ENCODE assay signal across 8 cellular contexts in genomic region chr7:128862571-128863432, GRCh38. TPM values are rescaled to one million over a fixed set of nuclear protein-coding genes. Genes with fewer than 3 reads are reported as not detected.
DNase-seq lines count a peak whose midpoint lies in the region; ATAC-seq and TF ChIP-seq lines count a peak whose summit lies in the region.

TSS of gene ATP6V1F (plus strand) at chr7:128862856. CDS start at chr7:128862905, 49 bp downstream.

- ATAC-seq in HG02884 (IDR thresholded peaks at IDR 0.05; ENCODE audit: unreplicated experiment) (peak; percentile 78), T-helper 17 cell (peak; percentile 93), left cardiac atrium (peak; percentile 85 to 93)

- H3K9me3 Mint-ChIP-seq in progenitor cell of endocrine pancreas (ENCODE audit: low read depth): no peaks in the 10 kb centered on the region

- H3K4me1 Mint-ChIP-seq in T-helper 17 cell: peaks cover 32% of the 10 kb centered on the region
- peaks cover 13% of the 10 kb centered on the region for H3K4me1 Mint-ChIP-seq in progenitor cell of endocrine pancreas (ENCODE audit: low read depth)

- H3K4me3 Mint-ChIP-seq in T-helper 17 cell (peak within 1 kb of the TSS; percentile 100), progenitor cell of endocrine pancreas (ENCODE audit: low read depth) (peak within 1 kb of the TSS; percentile 99)

- no peaks in the 10 kb centered on the region for H3K9me3 ChIP-seq in T-helper 17 cell (ENCODE audit: control insufficient read depth, low read length, poor library complexity, severe bottlenecking)

- in situ Hi-C loops in GM13977 (cut with MboI; ENCODE audit: low pct_unique_long_range_greater_than_20kb, low sequenced_read_pairs, unreplicated experiment): no loop called here

- DNase-seq in GM13977 (ENCODE audit: low spot score) (peak; percentile 98), NCI-H1694 treated with DMSO at 0.1 percent for 48 hours (lab: John Stamatoyannopoulos, UW) (peak; percentile 98), T-helper 17 cell (peak; percentile 98 to 100 (median 99)), amygdala (lab: John Stamatoyannopoulos, UW) (peak; percentile 80 to 99 (median 94)), left cardiac atrium (peak; percentile 98), progenitor cell of endocrine pancreas (ENCODE audit: low spot score, unreplicated experiment) (peak; percentile 99), ureter (ENCODE audit: low spot score) (peak; percentile 99)

- no peaks in the 10 kb centered on the region for H3K27me3 Mint-ChIP-seq in T-helper 17 cell
- H3K27me3 Mint-ChIP-seq in progenitor cell of endocrine pancreas: peaks cover 11% of the 10 kb centered on the region

- TF ChIP-seq CTCF in GM13977 (IDR thresholded peaks at IDR 0.05; ENCODE audit: extremely low read depth, insufficient read depth, missing control alignments) (no peak), progenitor cell of endocrine pancreas (IDR thresholded peaks at IDR 0.05; ENCODE audit: unreplicated experiment) (no peak)

- H3K27ac Mint-ChIP-seq in T-helper 17 cell (peak within 1 kb of the TSS; percentile 96), progenitor cell of endocrine pancreas (peak within 1 kb of the TSS; percentile 97)

- intact Hi-C loops in left cardiac atrium (cut with DNase I): loop anchor here in 1 of 2 donors (5.0 kb wide), 1 partner anchor 121 kb away; no protein-coding TSS in a partner anchor

- peaks cover 6% of the 10 kb centered on the region for H3K36me3 Mint-ChIP-seq in T-helper 17 cell (ENCODE audit: low read depth)
- peaks cover 19% of the 10 kb centered on the region for H3K36me3 Mint-ChIP-seq in progenitor cell of endocrine pancreas (ENCODE audit: insufficient read depth)

RNA-seq across cellular contexts. Expression of gene ATP6V1F, which starts in this region (rescaled TPM):
- total RNA-seq in T-helper 17 cell: 10 to 100 TPM; 62.5 to 68.7 TPM
- total RNA-seq in left cardiac atrium: 100 to 1,000 TPM; 117 to 119 TPM
- 119 and 124 TPM in 2 replicates for total RNA-seq in progenitor cell of endocrine pancreas
- 133 TPM for total RNA-seq in ureter

Comparison
In these comparisons a context has a peak if more than half of its experiments do, and no peak if none do; other contexts are left out.
1. Peak in every context shown above with its lines: DNase-seq and ATAC-seq.